30 cellular contexts compared by ENCODE assay signal in the genomic region with DNA sequence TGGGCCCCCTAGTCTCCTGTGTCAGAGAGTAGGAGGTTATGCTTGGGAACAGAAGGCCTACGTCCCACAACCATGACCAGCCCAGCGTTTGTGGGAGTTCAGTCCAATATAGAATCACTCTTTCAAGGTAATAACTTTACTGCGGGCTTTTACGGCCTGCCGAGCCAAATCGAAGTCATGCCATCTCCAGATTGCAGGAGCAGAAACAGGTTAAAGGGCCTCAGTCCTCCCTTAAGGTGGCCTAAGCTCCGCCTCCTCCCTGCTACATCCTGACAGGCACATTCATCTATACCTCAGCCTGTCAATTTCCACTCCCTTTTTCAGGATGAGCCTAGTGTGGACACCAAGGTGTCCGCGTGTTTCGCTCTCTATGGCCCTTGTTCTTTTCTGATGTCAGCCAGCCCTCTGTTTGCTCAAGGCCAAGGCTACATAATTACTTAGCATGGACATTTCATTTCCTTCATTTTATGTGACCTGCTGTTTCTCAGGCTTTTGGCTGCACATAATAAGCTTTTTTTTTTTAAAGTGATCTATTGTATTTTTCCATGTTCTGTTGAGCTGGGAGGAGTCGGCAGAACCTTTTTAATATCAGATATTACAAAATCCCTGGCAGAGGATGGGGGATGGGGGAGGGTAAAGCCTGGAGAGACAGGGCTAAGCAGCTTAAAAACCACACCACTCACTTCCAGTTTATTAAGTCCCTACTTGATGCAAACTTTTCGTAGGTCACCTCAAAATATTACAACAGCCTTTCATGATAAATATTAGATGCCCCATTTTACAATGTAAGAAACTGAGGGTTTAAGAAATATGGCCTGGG.
DNase-seq lines count a peak whose midpoint lies in the region; ATAC-seq, FAIRE-seq and TF ChIP-seq lines count a peak whose summit lies in the region.
"Had no signal": no experiment of that assay in that cellular context is flagged by ENCODE, and none has a peak within 500 bp of the region (broad histone marks: within the 10 kb centered on the region; RNA-seq: fewer than 3 reads in every experiment).

No MANE protein-coding gene starts in this region.

- WGBS in adrenal gland, 4 donors, result 47 to 55% (median 53%) methylated on average over 12 of the region's 12 CpGs
- 51 to 55% methylated on average over 7 to 10 of the region's 12 CpGs for WGBS in gastroesophageal sphincter (ENCODE audit: low coverage in 1 of 2), 2 donors
- WGBS in pancreas, 2 donors, result 69 to 70% methylated on average over 12 of the region's 12 CpGs
- 74 to 75% methylated on average over 12 of the region's 12 CpGs for WGBS in GM23248 (ENCODE audit: low coverage in 1 of 2, low lambda C conversion rate in 2 of 2, missing lambda C conversion rate in 2 of 2), 2 experiments

- peak; percentile 61 for ATAC-seq in gastroesophageal sphincter
- ATAC-seq in pancreas, result peak in 3 of 4 donors; percentile 22 to 30 (median 27)
- ATAC-seq: gastrocnemius medialis; GM12878; PC-3; Right ventricle myocardium inferior; stimulated activated memory B cell treated with anti-CD40 and anti-IgM and Interleukin-4, amounts not matched to agents 10 μg/mL and 1 μg/mL and 100 μg/mL, for 72 hours had no signal

- TF ChIP-seq EP300 in gastroesophageal sphincter (IDR thresholded peaks at IDR 0.05), result no peak

- in situ Hi-C loops in GM23248 (cut with MboI), result loop anchor here (25.0 kb wide), 1 partner anchor 613 kb away; the partner anchor contains the start of gene HACD1

- H3K4me3 ChIP-seq in adrenal gland (no peak overlapping the region), gastroesophageal sphincter (no peak overlapping the region), pancreas (no peak overlapping the region), GM23248 (no peak overlapping the region)
- H3K4me3 ChIP-seq: BLaER1 treated with 17β-estradiol and CSF1 and Interleukin-3, amounts not matched to agents 10 nM and 100 nM; gastrocnemius medialis; GM12878; MG63; right atrium auricular region had no signal

- no peaks in the 10 kb centered on the region for H4K20me1 ChIP-seq in GM23248 (ENCODE audit: insufficient read depth)
- H4K20me1 ChIP-seq: BLaER1 treated with 17β-estradiol and CSF1 and Interleukin-3, amounts not matched to agents 10 nM and 100 nM had no signal

- H3F3A ChIP-seq in GM23248 (ENCODE audit: insufficient read depth), result peaks cover 5% of the 10 kb centered on the region; the same call in 1 of the 2 replicates

- no peaks in the 10 kb centered on the region for H3K79me2 ChIP-seq in GM23248 (ENCODE audit: insufficient read depth)

- TF ChIP-seq POLR2A in adrenal gland (IDR thresholded peaks at IDR 0.05) (no peak), gastroesophageal sphincter (IDR thresholded peaks at IDR 0.05) (no peak)

- intact Hi-C loops in adrenal gland (cut with DNase I), result no loop called here
- intact Hi-C loops in pancreas (cut with DNase I), result loop anchor here in 2 of 3 donors (10.0 kb wide), 2 partner anchors 320 to 380 kb away; no protein-coding TSS in a partner anchor
- intact Hi-C loops in CD14-positive monocyte (cut with micrococcal nuclease), result no loop called here

- DNase-seq in ELF-1 (ENCODE audit: low read depth, low spot score) (peak; percentile 23), adrenal gland (peak; percentile 36 to 69 (median 60)), pancreas (no peak), GM19239 (ENCODE audit: insufficient read length, low spot score) (no peak), CD14-positive monocyte (ENCODE audit: low spot score) (no peak), GM23248 (no peak)
- DNase-seq in activated CD4-positive, alpha-beta T cell treated with anti-CD3 and anti-CD28 coated beads, Interleukin-2, amount 50 U/mL, for 4 hours, result no peak
- DNase-seq: activated CD4-positive, alpha-beta memory T cell treated with anti-CD3 and anti-CD28 coated beads for 36 hours; activated CD4-positive, CD25-positive, alpha-beta regulatory T cell; activated CD8-positive, alpha-beta memory T cell treated with anti-CD3 and anti-CD28 coated beads, Interleukin-2, amount 50 U/mL, for 48 hours; activated naive CD8-positive, alpha-beta T cell treated with anti-CD3 and anti-CD28 coated beads for 36 hours; Caco-2; effector CD8-positive, alpha-beta T cell; erythroblast; gastrocnemius medialis; MG63; NCI-H2081 treated with DMSO at 0.1 percent for 48 hours; NCI-H774; nucleus accumbens; PC-3; stimulated activated CD4-positive, alpha-beta T cell treated with anti-CD3 and anti-CD28 coated beads, Interleukin-4, amount 100 ng/mL, for 1 hour; T1000 had no signal

- H3K27me3 Mint-ChIP-seq in CD14-positive monocyte (ENCODE audit: low read depth in 3 of 3), result peaks cover 0 to 8% (median 4%) of the 10 kb centered on the region in 3 donors
- H3K27me3 Mint-ChIP-seq: activated naive CD8-positive, alpha-beta T cell treated with anti-CD3 and anti-CD28 coated beads for 36 hours; memory B cell; stimulated activated memory B cell treated with anti-CD40 and anti-IgM and Interleukin-4, amounts not matched to agents 10 μg/mL and 1 μg/mL and 100 μg/mL, for 72 hours had no signal

- TF ChIP-seq CTCF in adrenal gland (IDR thresholded peaks at IDR 0.05) (no peak), gastroesophageal sphincter (IDR thresholded peaks at IDR 0.05) (no peak), pancreas (IDR thresholded peaks at IDR 0.05) (no peak), CD14-positive monocyte (IDR thresholded peaks at IDR 0.05) (no peak)

- H3K4me2 ChIP-seq in GM23248 (ENCODE audit: unreplicated experiment), result no peak overlapping the region
- H3K4me2 ChIP-seq: BLaER1 treated with 17β-estradiol and CSF1 and Interleukin-3, amounts not matched to agents 10 nM and 100 nM had no signal

- H3K36me3 Mint-ChIP-seq in CD14-positive monocyte, result no peaks in the 10 kb centered on the region
- H3K36me3 Mint-ChIP-seq: activated CD4-positive, alpha-beta memory T cell treated with anti-CD3 and anti-CD28 coated beads for 36 hours; activated naive CD8-positive, alpha-beta T cell treated with anti-CD3 and anti-CD28 coated beads for 36 hours; memory B cell; stimulated activated memory B cell treated with anti-CD40 and anti-IgM and Interleukin-4, amounts not matched to agents 10 μg/mL and 1 μg/mL and 100 μg/mL, for 72 hours had no signal

- H3K36me3 ChIP-seq in adrenal gland (replicated peaks in 1 of 2), result no peaks in the 10 kb centered on the region
- H3K36me3 ChIP-seq in gastroesophageal sphincter, result no peaks in the 10 kb centered on the region
- H3K36me3 ChIP-seq in pancreas, result no peaks in the 10 kb centered on the region
- H3K36me3 ChIP-seq in GM23248 (ENCODE audit: low read depth), result no peaks in the 10 kb centered on the region
- H3K36me3 ChIP-seq: BLaER1 treated with 17β-estradiol and CSF1 and Interleukin-3, amounts not matched to agents 10 nM and 100 nM; gastrocnemius medialis; MG63; right atrium auricular region had no signal

- H3K9me2 ChIP-seq in GM23248 (ENCODE audit: insufficient read depth), result no peaks in the 10 kb centered on the region

- H3K9ac ChIP-seq in GM23248, result no peak overlapping the region
- H3K9ac ChIP-seq: BLaER1 treated with 17β-estradiol and CSF1 and Interleukin-3, amounts not matched to agents 10 nM and 100 nM had no signal

- H3K9me3 Mint-ChIP-seq in CD14-positive monocyte, result peaks cover 0 to 1% (median 0%) of the 10 kb centered on the region in 7 donors
- H3K9me3 Mint-ChIP-seq: activated CD4-positive, alpha-beta memory T cell treated with anti-CD3 and anti-CD28 coated beads for 36 hours; activated naive CD8-positive, alpha-beta T cell treated with anti-CD3 and anti-CD28 coated beads for 36 hours; activated T-helper 2 cell treated with anti-CD3 and anti-CD28 coated beads, Interferon-gamma antibody, Interleukin-2, Interleukin-4, amounts not matched to agents 10 μg/mL and 5 μg/mL and 100 μg/mL, durations not matched to agents 14 hours and 24 hours and 36 hours; memory B cell; stimulated activated memory B cell treated with anti-CD40 and anti-IgM and Interleukin-4, amounts not matched to agents 10 μg/mL and 1 μg/mL and 100 μg/mL, for 72 hours had no signal

- FAIRE-seq in pancreas (lab: Jason Lieb, UNC) (no peak), GM19239 (lab: Jason Lieb, UNC) (no peak)
- FAIRE-seq: GM12878 had no signal

- H3K27ac Mint-ChIP-seq in CD14-positive monocyte, result no peak overlapping the region
- H3K27ac Mint-ChIP-seq: activated CD4-positive, alpha-beta memory T cell treated with anti-CD3 and anti-CD28 coated beads for 36 hours; activated naive CD8-positive, alpha-beta T cell treated with anti-CD3 and anti-CD28 coated beads for 36 hours; activated T-helper 2 cell treated with anti-CD3 and anti-CD28 coated beads, Interferon-gamma antibody, Interleukin-2, Interleukin-4, amounts not matched to agents 10 μg/mL and 5 μg/mL and 100 μg/mL, durations not matched to agents 14 hours and 24 hours and 36 hours; memory B cell; stimulated activated memory B cell treated with anti-CD40 and anti-IgM and Interleukin-4, amounts not matched to agents 10 μg/mL and 1 μg/mL and 100 μg/mL, for 72 hours had no signal

- H3K4me1 Mint-ChIP-seq in CD14-positive monocyte, result peaks cover 2% of the 10 kb centered on the region
- H3K4me1 Mint-ChIP-seq: activated naive CD8-positive, alpha-beta T cell treated with anti-CD3 and anti-CD28 coated beads for 36 hours; memory B cell; stimulated activated memory B cell treated with anti-CD40 and anti-IgM and Interleukin-4, amounts not matched to agents 10 μg/mL and 1 μg/mL and 100 μg/mL, for 72 hours had no signal

- H3K4me3 Mint-ChIP-seq in CD14-positive monocyte, result no peak overlapping the region
- H3K4me3 Mint-ChIP-seq: activated CD4-positive, alpha-beta memory T cell treated with anti-CD3 and anti-CD28 coated beads for 36 hours; activated naive CD8-positive, alpha-beta T cell treated with anti-CD3 and anti-CD28 coated beads for 36 hours; memory B cell; stimulated activated memory B cell treated with anti-CD40 and anti-IgM and Interleukin-4, amounts not matched to agents 10 μg/mL and 1 μg/mL and 100 μg/mL, for 72 hours had no signal

- H2AFZ ChIP-seq in GM23248, result no peak overlapping the region

- H3K27me3 ChIP-seq in adrenal gland (no peaks in the 10 kb centered on the region), gastroesophageal sphincter (no peaks in the 10 kb centered on the region), pancreas (no peaks in the 10 kb centered on the region), GM23248 (replicated peaks; ENCODE audit: insufficient read depth) (no peaks in the 10 kb centered on the region)
- H3K27me3 ChIP-seq: BLaER1 treated with 17β-estradiol and CSF1 and Interleukin-3, amounts not matched to agents 10 nM and 100 nM; gastrocnemius medialis; MG63; right atrium auricular region had no signal

- H3K27ac ChIP-seq in adrenal gland, result peak overlapping the region in 4 of 5 donors; percentile 40 to 66 (median 55)
- peak overlapping the region in 3 of 4 donors; percentile 41 to 57 (median 48) for H3K27ac ChIP-seq in gastroesophageal sphincter
- H3K27ac ChIP-seq in pancreas, result no peak overlapping the region
- H3K27ac ChIP-seq in GM23248, result no peak overlapping the region
- H3K27ac ChIP-seq: BLaER1 treated with 17β-estradiol and CSF1 and Interleukin-3, amounts not matched to agents 10 nM and 100 nM; gastrocnemius medialis; right atrium auricular region had no signal

- H3K4me1 ChIP-seq in adrenal gland (replicated peaks in 1 of 2) (peaks cover 17 to 28% of the 10 kb centered on the region in 2 donors), gastroesophageal sphincter (peaks cover 2 to 64% (median 2%) of the 10 kb centered on the region in 3 donors), pancreas (no peaks in the 10 kb centered on the region), GM23248 (ENCODE audit: insufficient read depth) (peaks cover 9% of the 10 kb centered on the region)
- H3K4me1 ChIP-seq: Caco-2, gastrocnemius medialis, right atrium auricular region had no signal

- H3K9me3 ChIP-seq in adrenal gland (replicated peaks in 1 of 3) (no peaks in the 10 kb centered on the region), gastroesophageal sphincter (no peaks in the 10 kb centered on the region), pancreas (no peaks in the 10 kb centered on the region), GM23248 (ENCODE audit: low read depth) (no peaks in the 10 kb centered on the region)
- H3K9me3 ChIP-seq: BLaER1 treated with 17β-estradiol and CSF1 and Interleukin-3, amounts not matched to agents 10 nM and 100 nM; gastrocnemius medialis; MG63; right atrium auricular region had no signal

Comparison
In these comparisons a context has a peak if more than half of its experiments do, and no peak if none do; other contexts are left out.
1. DNase-seq: peak in ELF-1 (single experiment) and adrenal gland (7 of 7); none in pancreas (0 of 6), GM19239 (single experiment), activated CD4-positive, alpha-beta T cell treated with anti-CD3 and anti-CD28 coated beads, Interleukin-2, amount 50 U/mL, for 4 hours (0 of 2), CD14-positive monocyte (single experiment) and GM23248 (single experiment).
2. H3K27ac ChIP-seq: peak in adrenal gland (4 of 5) and gastroesophageal sphincter (3 of 4); none in pancreas (0 of 4) and GM23248 (single experiment).
3. intact Hi-C loops: an anchor here in pancreas (10.0 kb wide); none called in adrenal gland and CD14-positive monocyte.